1 cellular context compared by ENCODE assay signal in the genomic region with DNA sequence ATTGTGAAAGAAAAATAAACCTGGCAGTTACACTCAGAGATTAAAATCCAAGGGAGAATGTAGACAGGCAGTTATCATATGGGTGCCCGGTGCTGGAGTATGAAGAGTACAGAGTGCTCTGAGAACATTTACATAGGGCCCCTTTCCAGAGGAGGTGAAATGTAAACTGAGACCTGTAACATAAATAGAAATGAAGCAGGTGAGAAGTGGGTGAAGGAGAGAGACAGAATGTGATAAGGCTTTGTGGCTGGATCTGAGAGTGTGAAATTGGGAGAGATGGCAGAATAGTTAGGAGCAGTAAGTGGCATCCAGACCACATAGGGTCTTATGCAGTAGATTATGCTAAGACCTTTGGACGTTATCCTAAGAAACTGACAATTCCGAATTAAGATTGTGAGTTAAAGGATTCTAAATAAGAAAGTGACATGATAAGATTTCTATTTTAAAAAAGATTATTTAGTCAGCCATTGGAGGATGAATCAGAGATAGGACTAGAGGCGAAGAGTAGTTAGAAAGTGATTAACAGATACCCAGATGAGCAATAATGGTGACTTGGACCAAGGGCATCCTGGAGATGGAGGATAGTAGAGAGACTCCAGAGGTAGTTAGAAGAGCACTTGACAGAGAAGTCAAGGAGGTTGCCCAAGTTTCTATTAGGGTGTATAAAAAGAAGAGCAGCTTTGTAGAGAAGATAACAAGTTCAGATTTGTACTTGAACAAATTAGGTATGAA.
TF ChIP-seq lines count a peak whose summit lies in the region.

No MANE protein-coding gene starts in this region.

TF ChIP-seq in GM12878, 131 proteins besides CTCF, POLR2A, EP300 and RAD21 (continued from another document):
- TF ChIP-seq, protein P1, sequence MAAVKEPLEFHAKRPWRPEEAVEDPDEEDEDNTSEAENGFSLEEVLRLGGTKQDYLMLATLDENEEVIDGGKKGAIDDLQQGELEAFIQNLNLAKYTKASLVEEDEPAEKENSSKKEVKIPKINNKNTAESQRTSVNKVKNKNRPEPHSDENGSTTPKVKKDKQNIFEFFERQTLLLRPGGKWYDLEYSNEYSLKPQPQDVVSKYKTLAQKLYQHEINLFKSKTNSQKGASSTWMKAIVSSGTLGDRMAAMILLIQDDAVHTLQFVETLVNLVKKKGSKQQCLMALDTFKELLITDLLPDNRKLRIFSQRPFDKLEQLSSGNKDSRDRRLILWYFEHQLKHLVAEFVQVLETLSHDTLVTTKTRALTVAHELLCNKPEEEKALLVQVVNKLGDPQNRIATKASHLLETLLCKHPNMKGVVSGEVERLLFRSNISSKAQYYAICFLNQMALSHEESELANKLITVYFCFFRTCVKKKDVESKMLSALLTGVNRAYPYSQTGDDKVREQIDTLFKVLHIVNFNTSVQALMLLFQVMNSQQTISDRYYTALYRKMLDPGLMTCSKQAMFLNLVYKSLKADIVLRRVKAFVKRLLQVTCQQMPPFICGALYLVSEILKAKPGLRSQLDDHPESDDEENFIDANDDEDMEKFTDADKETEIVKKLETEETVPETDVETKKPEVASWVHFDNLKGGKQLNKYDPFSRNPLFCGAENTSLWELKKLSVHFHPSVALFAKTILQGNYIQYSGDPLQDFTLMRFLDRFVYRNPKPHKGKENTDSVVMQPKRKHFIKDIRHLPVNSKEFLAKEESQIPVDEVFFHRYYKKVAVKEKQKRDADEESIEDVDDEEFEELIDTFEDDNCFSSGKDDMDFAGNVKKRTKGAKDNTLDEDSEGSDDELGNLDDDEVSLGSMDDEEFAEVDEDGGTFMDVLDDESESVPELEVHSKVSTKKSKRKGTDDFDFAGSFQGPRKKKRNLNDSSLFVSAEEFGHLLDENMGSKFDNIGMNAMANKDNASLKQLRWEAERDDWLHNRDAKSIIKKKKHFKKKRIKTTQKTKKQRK (IDR thresholded peaks at IDR 0.05; ENCODE audit: low read depth, low read length): no peak
